ENCODE assay signal across 8 cellular contexts in the genomic region with DNA sequence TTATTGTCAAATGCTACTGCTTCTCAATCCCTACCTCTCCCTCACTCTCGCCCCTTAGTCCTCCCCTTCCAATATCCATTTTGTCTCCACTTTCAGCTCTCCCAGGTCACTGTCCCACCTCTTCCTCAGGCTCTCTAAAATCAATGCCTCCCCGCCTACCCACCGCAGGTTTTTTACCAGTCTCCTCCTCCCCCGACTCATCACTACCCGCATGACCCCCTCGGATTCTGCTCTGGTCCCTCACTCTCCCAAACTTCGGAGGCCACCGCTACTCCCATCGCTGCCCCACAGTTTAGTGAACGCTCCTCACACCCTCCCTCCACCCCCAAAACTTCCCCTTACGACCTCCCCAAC. TPM values are rescaled to one million over a fixed set of nuclear protein-coding genes. Genes with fewer than 3 reads are reported as not detected.
DNase-seq lines count a peak whose midpoint lies in the region; ATAC-seq, FAIRE-seq and TF ChIP-seq lines count a peak whose summit lies in the region.

No MANE protein-coding gene starts in this region.

- H3K27ac ChIP-seq in OCI-LY1 (ENCODE audit: low read depth, low read length, poor library complexity, severe bottlenecking) (peak overlapping the region; percentile 88), brain microvascular endothelial cell (peak overlapping the region; percentile 62), keratinocyte (ENCODE audit: control insufficient read depth, insufficient read depth, low read length) (peak overlapping the region; percentile 82)

- H3K4me3 ChIP-seq in AG04449 (ENCODE audit: low read depth, low read length) (peak overlapping the region; percentile 86), OCI-LY1 (ENCODE audit: low read depth, low read length, poor library complexity, severe bottlenecking) (peak overlapping the region; percentile 88), brain microvascular endothelial cell (ENCODE audit: low read depth, low read length) (peak overlapping the region; percentile 91), keratinocyte (ENCODE audit: control insufficient read depth in 2 of 3, extremely low read depth in 1 of 3, insufficient read depth in 2 of 3, low read depth in 1 of 3, low read length in 3 of 3) (peak overlapping the region; percentile 97 to 100 (median 97))

- ATAC-seq in GM18909 (IDR thresholded peaks at IDR 0.05; ENCODE audit: poor library complexity, unreplicated experiment): peak; percentile 6
- no peak for ATAC-seq in HG03159 (IDR thresholded peaks at IDR 0.05; ENCODE audit: unreplicated experiment)

- H3K79me2 ChIP-seq in OCI-LY1 (ENCODE audit: insufficient read depth, low read length) (peaks cover 53% of the 10 kb centered on the region), keratinocyte (ENCODE audit: control insufficient read depth, insufficient read depth, low read length) (peaks cover 54% of the 10 kb centered on the region)

- FAIRE-seq in keratinocyte (lab: Jason Lieb, UNC): no peak

- peak overlapping the region; percentile 94 for H3K9ac ChIP-seq in OCI-LY1 (ENCODE audit: low read length)
- peak overlapping the region; percentile 92 for H3K9ac ChIP-seq in keratinocyte (ENCODE audit: control insufficient read depth, extremely low read depth, insufficient read depth, low read length)

- CTCF ChIA-PET in AG04449 (lab: Yijun Ruan, JAX): interaction anchor here (0.7 to 3.7 kb wide), 13 partner anchors 9 to 715 kb away, joined by 3 to 18 read pairs (median 4); a partner anchor contains a TSS

- H3K9me3 Mint-ChIP-seq in stimulated activated naive CD8-positive, alpha-beta T cell treated with anti-CD3 and anti-CD28 coated beads, Interleukin-15, Interleukin-2, amounts not matched to agents 100 ng/mL and 50 ng/mL, for 24 hours: no peaks in the 10 kb centered on the region

- H3K9me1 ChIP-seq in keratinocyte (ENCODE audit: control insufficient read depth, extremely low read depth, insufficient read depth, low read length): peaks cover 4% of the 10 kb centered on the region

- H3K4me1 Mint-ChIP-seq in stimulated activated naive CD8-positive, alpha-beta T cell treated with anti-CD3 and anti-CD28 coated beads, Interleukin-15, Interleukin-2, amounts not matched to agents 100 ng/mL and 50 ng/mL, for 24 hours (ENCODE audit: low read depth): peaks cover 50% of the 10 kb centered on the region

- H3K4me2 ChIP-seq in OCI-LY1 (ENCODE audit: low read length) (peak overlapping the region; percentile 83), keratinocyte (ENCODE audit: control insufficient read depth, extremely low read depth, insufficient read depth, low read depth, low read length) (peak overlapping the region; percentile 72)

- no peaks in the 10 kb centered on the region for H3K9me3 ChIP-seq in OCI-LY1 (ENCODE audit: low read length)
- no peaks in the 10 kb centered on the region for H3K9me3 ChIP-seq in keratinocyte (ENCODE audit: control insufficient read depth, low read depth, low read length)

- TF ChIP-seq CTCF in AG04449 (IDR thresholded peaks at IDR 0.05; ENCODE audit: insufficient read depth, low read length, missing control alignments) (no peak), OCI-LY1 (IDR thresholded peaks at IDR 0.05; ENCODE audit: low read length) (no peak), brain microvascular endothelial cell (IDR thresholded peaks at IDR 0.05; ENCODE audit: low read depth, low read length, missing control alignments) (no peak), keratinocyte (optimal IDR thresholded peaks at IDR 0.05 in 1 of 3, IDR thresholded peaks at IDR 0.05 in 1 of 3, conservative IDR thresholded peaks at IDR 0.05 in 1 of 3; ENCODE audit: extremely low read depth in 1 of 3, insufficient read depth in 2 of 3, low read length in 3 of 3) (no peak)

- H2AFZ ChIP-seq in OCI-LY1 (ENCODE audit: low read length): no peak overlapping the region
- H2AFZ ChIP-seq in keratinocyte (ENCODE audit: control insufficient read depth, low read length): peak overlapping the region; percentile 94

- H3K4me3 Mint-ChIP-seq in stimulated activated naive CD8-positive, alpha-beta T cell treated with anti-CD3 and anti-CD28 coated beads, Interleukin-15, Interleukin-2, amounts not matched to agents 100 ng/mL and 50 ng/mL, for 24 hours: peak overlapping the region; percentile 92

- H3F3A ChIP-seq in OCI-LY1 (ENCODE audit: insufficient read depth, low read length): 0 out of 2 replicates have a peak, but pooled peaks cover 3% of the 10 kb centered on the region

- H3K36me3 ChIP-seq in OCI-LY1 (ENCODE audit: insufficient read depth, low read length) (peaks cover 11% of the 10 kb centered on the region), brain microvascular endothelial cell (replicated peaks) (no peaks in the 10 kb centered on the region), keratinocyte (ENCODE audit: control insufficient read depth in 2 of 2, extremely low read depth in 1 of 2, insufficient read depth in 2 of 2, low read length in 2 of 2) (no peaks in the 10 kb centered on the region)

- peaks cover 4% of the 10 kb centered on the region for H3K36me3 Mint-ChIP-seq in stimulated activated naive CD8-positive, alpha-beta T cell treated with anti-CD3 and anti-CD28 coated beads, Interleukin-15, Interleukin-2, amounts not matched to agents 100 ng/mL and 50 ng/mL, for 24 hours (ENCODE audit: low read depth)

- H3K27ac Mint-ChIP-seq in stimulated activated naive CD8-positive, alpha-beta T cell treated with anti-CD3 and anti-CD28 coated beads, Interleukin-15, Interleukin-2, amounts not matched to agents 100 ng/mL and 50 ng/mL, for 24 hours: peak overlapping the region; percentile 97

- H3K27me3 ChIP-seq in OCI-LY1 (ENCODE audit: insufficient read depth, low read length): no peaks in the 10 kb centered on the region
- no peaks in the 10 kb centered on the region for H3K27me3 ChIP-seq in brain microvascular endothelial cell (replicated peaks)
- no peaks in the 10 kb centered on the region for H3K27me3 ChIP-seq in keratinocyte (ENCODE audit: control insufficient read depth, extremely low read depth, insufficient read depth, low read length)

- H4K20me1 ChIP-seq in OCI-LY1 (ENCODE audit: insufficient read depth, low read length) (no peaks in the 10 kb centered on the region), keratinocyte (ENCODE audit: control insufficient read depth, extremely low read depth, insufficient read depth, low read length) (no peaks in the 10 kb centered on the region)

- in situ Hi-C loops in brain microvascular endothelial cell (cut with HindIII; ENCODE audit: low pct_ligation_motif_present, low sequenced_read_pairs): no loop called here

- DNase-seq in AG04449 (ENCODE audit: low read depth, low spot score) (no peak), brain microvascular endothelial cell (no peak), keratinocyte (ENCODE audit: low read depth, low spot score) (no peak), activated gamma-delta T cell (lab: John Stamatoyannopoulos, UW) (no peak)

- no peaks in the 10 kb centered on the region for H3K9me2 ChIP-seq in OCI-LY1 (ENCODE audit: low read depth, low read length)

- H3K4me1 ChIP-seq in OCI-LY1 (ENCODE audit: insufficient read depth, low read length, severe bottlenecking) (peaks cover 53% of the 10 kb centered on the region), keratinocyte (ENCODE audit: control insufficient read depth, extremely low read depth, insufficient read depth, low read length) (peaks cover 27% of the 10 kb centered on the region)

- POLR2A ChIA-PET in AG04449 (lab: Yijun Ruan, JAX): no interaction called here

- H3K27me3 Mint-ChIP-seq in stimulated activated naive CD8-positive, alpha-beta T cell treated with anti-CD3 and anti-CD28 coated beads, Interleukin-15, Interleukin-2, amounts not matched to agents 100 ng/mL and 50 ng/mL, for 24 hours: no peaks in the 10 kb centered on the region

- dilution Hi-C loops in keratinocyte (cut with MboI; ENCODE audit: extremely low pct_ligation_motif_present, low sequenced_read_pairs): no loop called here

RNA-seq across cellular contexts. Expression of a gene that starts 0.5 kb away (rescaled TPM):
- 15.2 to 22.4 TPM (median 16.8 TPM) in 3 replicates for polyA plus RNA-seq in keratinocyte
- 20.1 TPM for polyA plus RNA-seq in keratinocyte (2011; ENCODE audit: low read depth)
- polyA plus RNA-seq in keratinocyte (2011; cell fraction: cytosol; rRNA removed): 13.0 and 23.0 TPM in 2 replicates
- 18.9 and 21.7 TPM in 2 replicates for polyA plus RNA-seq in keratinocyte (2011; cell fraction: nucleus; rRNA removed)
- polyA plus RNA-seq in keratinocyte (2012; ENCODE audit: low replicate concordance): 13.2 and 20.1 TPM in 2 replicates
- 6.2 to 19.4 TPM (median 14.3 TPM) in 3 replicates for polyA minus RNA-seq in keratinocyte
- polyA minus RNA-seq in keratinocyte (2011; cell fraction: cytosol; rRNA and poly(A)+ RNA removed): 17.5 TPM
- polyA minus RNA-seq in keratinocyte (2011; cell fraction: nucleus; rRNA and poly(A)+ RNA removed): 10.3 and 27.6 TPM in 2 replicates

RNA-seq across cellular contexts. Expression of a gene that starts 7.8 kb away (rescaled TPM):
- polyA plus RNA-seq in keratinocyte: 0.50 to 2.2 TPM (median 1.6 TPM) in 3 replicates
- polyA plus RNA-seq in keratinocyte (2011; ENCODE audit: low read depth): 0.41 TPM
- 0.40 and 0.63 TPM in 2 replicates for polyA plus RNA-seq in keratinocyte (2011; cell fraction: cytosol; rRNA removed)
- 1.2 and 1.7 TPM in 2 replicates for polyA plus RNA-seq in keratinocyte (2011; cell fraction: nucleus; rRNA removed)
- 0.42 and 1.6 TPM in 2 replicates for polyA plus RNA-seq in keratinocyte (2012; ENCODE audit: low replicate concordance)
- 0.13 to 3.0 TPM (median 0.36 TPM) in 3 replicates for polyA minus RNA-seq in keratinocyte
- 0.77 TPM for polyA minus RNA-seq in keratinocyte (2011; cell fraction: cytosol; rRNA and poly(A)+ RNA removed)
- polyA minus RNA-seq in keratinocyte (2011; cell fraction: nucleus; rRNA and poly(A)+ RNA removed): 1.5 and 2.3 TPM in 2 replicates
